In the genomic region with DNA sequence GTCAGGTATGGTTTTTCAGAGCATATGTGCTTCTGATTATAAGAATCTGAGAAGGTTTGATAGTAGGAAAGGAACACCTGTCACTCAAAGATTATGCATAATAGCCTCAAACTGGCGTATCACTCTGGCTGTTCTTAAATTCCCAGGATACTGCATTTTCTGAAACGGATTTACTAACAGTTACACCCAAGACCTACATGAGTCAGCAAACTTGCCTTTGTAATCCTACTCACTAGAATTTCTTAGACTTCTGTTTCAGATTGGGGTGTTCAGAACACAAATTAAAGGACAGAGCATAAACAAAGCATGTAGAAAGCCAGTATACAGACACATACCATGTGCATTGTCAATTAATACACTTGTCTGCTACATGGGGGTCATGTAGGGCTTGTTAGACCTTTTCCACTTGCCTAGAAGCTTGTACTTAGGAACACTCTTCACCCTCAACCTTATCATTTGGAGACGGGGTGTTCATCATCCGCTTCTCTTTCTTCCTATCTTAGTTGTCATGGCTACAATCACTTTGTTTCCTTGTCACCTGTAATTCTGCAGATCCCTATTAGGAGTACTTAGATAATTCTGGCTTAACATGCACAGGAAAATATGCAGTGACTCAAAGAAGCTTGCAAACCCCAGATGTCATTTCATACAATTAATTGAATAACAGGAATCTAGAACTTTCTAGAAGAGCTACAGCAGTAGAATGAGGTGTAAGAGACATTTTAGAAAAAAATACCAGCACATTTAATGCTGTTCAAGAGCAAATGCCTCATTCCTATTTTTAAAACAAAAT, we compare ENCODE assay signal across 16 cellular contexts.
DNase-seq lines count a peak whose midpoint lies in the region; ATAC-seq, FAIRE-seq and TF ChIP-seq lines count a peak whose summit lies in the region.
"Had no signal": no experiment of that assay in that cellular context is flagged by ENCODE, and none has a peak within 500 bp of the region (broad histone marks: within the 10 kb centered on the region; RNA-seq: fewer than 3 reads in every experiment).

No MANE protein-coding gene starts in this region.

- H3K4me3 ChIP-seq in AG10803 (ENCODE audit: low read length), result no peak overlapping the region
- no peak overlapping the region for H3K4me3 ChIP-seq in MM.1S (ENCODE audit: low read length)
- no peak overlapping the region for H3K4me3 ChIP-seq in astrocyte (ENCODE audit: insufficient read depth, low read depth, low read length)
- no peak overlapping the region for H3K4me3 ChIP-seq in HepG2 (replicated peaks in 1 of 3; ENCODE audit: insufficient read depth in 1 of 3, low read depth in 2 of 3, low read length in 3 of 3)
- H3K4me3 ChIP-seq: SK-N-MC had no signal

- no peaks in the 10 kb centered on the region for H3K9me3 Mint-ChIP-seq in astrocyte (ENCODE audit: unreplicated experiment)

- H3K27ac Mint-ChIP-seq in astrocyte (ENCODE audit: unreplicated experiment), result no peak overlapping the region
- H3K27ac Mint-ChIP-seq: CD14-positive monocyte had no signal

- H3K4me2 ChIP-seq in MM.1S (ENCODE audit: low read depth, low read length), result 0 out of 2 replicates have a peak overlapping the region, but pooled peaks have one; percentile 7
- no peak overlapping the region for H3K4me2 ChIP-seq in astrocyte (ENCODE audit: low read length)
- no peak overlapping the region for H3K4me2 ChIP-seq in HepG2 (ENCODE audit: low read depth, low read length)

- in situ Hi-C loops in HepG2 (cut with HindIII; ENCODE audit: extremely low pct_ligation_motif_present, low pct_unique_long_range_greater_than_20kb), result no loop called here

- no peak overlapping the region for H3K9ac ChIP-seq in MM.1S (ENCODE audit: low read length)
- no peak overlapping the region for H3K9ac ChIP-seq in astrocyte (ENCODE audit: low read length)
- no peak overlapping the region for H3K9ac ChIP-seq in HepG2 (ENCODE audit: insufficient read depth, low read depth, low read length)

- H3K27me3 ChIP-seq in MM.1S (replicated peaks; ENCODE audit: insufficient read depth, low read length), result no peaks in the 10 kb centered on the region
- no peaks in the 10 kb centered on the region for H3K27me3 ChIP-seq in astrocyte (ENCODE audit: insufficient read depth, low read length)
- H3K27me3 ChIP-seq in HepG2 (ENCODE audit: control insufficient read depth in 1 of 2, insufficient read depth in 2 of 2, low read length in 2 of 2), result peaks cover 0 to 5% of the 10 kb centered on the region in 2 experiments; a peak in 1 of 5 replicates

- TF ChIP-seq POLR2A in HepG2 (IDR thresholded peaks at IDR 0.05; ENCODE audit: insufficient read depth in 1 of 2, low read depth in 2 of 2, low read length in 2 of 2), result no peak

- DNase-seq in AG10803 (ENCODE audit: low read depth) (peak; percentile 27), MM.1S (no peak), astrocyte (ENCODE audit: low read depth) (peak; percentile 58), iris pigment epithelial cell (ENCODE audit: low read depth) (peak; percentile 62), HepG2 (ENCODE audit: low spot score) (no peak), NCI-H748 (lab: John Stamatoyannopoulos, UW; ENCODE audit: unreplicated experiment) (no peak), SKM-1 treated with dmso at 0.1 percent for 144 hours (lab: John Stamatoyannopoulos, UW; ENCODE audit: unreplicated experiment) (no peak)
- DNase-seq: AML-193, NCI-H1417 treated with DMSO at 0.1 percent for 48 hours, NCI-H2081, Right ventricle myocardium superior had no signal

- H3K79me2 ChIP-seq in MM.1S (ENCODE audit: low read length) (no peaks in the 10 kb centered on the region), astrocyte (ENCODE audit: insufficient read depth, low read length) (no peaks in the 10 kb centered on the region), HepG2 (ENCODE audit: insufficient read depth, low read length) (no peaks in the 10 kb centered on the region)

- FAIRE-seq in astrocyte (lab: Jason Lieb, UNC), result no peak
- no peak for FAIRE-seq in HepG2 (lab: Jason Lieb, UNC)
- FAIRE-seq: H54, RCC 7860 had no signal

- no peaks in the 10 kb centered on the region for H3K27me3 Mint-ChIP-seq in astrocyte (ENCODE audit: low read depth, unreplicated experiment)

- H3K9me3 ChIP-seq in MM.1S (replicated peaks; ENCODE audit: insufficient read depth, low read length) (no peaks in the 10 kb centered on the region), astrocyte (ENCODE audit: insufficient read depth, low read depth, low read length) (no peaks in the 10 kb centered on the region), HepG2 (ENCODE audit: low read length) (no peaks in the 10 kb centered on the region)

- intact Hi-C loops in HepG2 (cut with micrococcal nuclease; ENCODE audit: unreplicated experiment), result no loop called here

- H3K4me3 Mint-ChIP-seq in astrocyte (ENCODE audit: unreplicated experiment), result no peak overlapping the region
- H3K4me3 Mint-ChIP-seq: CD14-positive monocyte had no signal

- CTCF ChIA-PET in HepG2 (lab: Yijun Ruan, JAX; ENCODE audit: low intra/inter-chr PET ratio, low total read pairs), result no interaction called here

- no peaks in the 10 kb centered on the region for H3K4me1 ChIP-seq in MM.1S (ENCODE audit: low read length)
- peaks cover 9% of the 10 kb centered on the region for H3K4me1 ChIP-seq in astrocyte (ENCODE audit: insufficient read depth, low read length)
- no peaks in the 10 kb centered on the region for H3K4me1 ChIP-seq in HepG2 (ENCODE audit: insufficient read depth, low read length)

- H3K4me1 Mint-ChIP-seq in astrocyte (ENCODE audit: low read depth, unreplicated experiment), result peaks cover 8% of the 10 kb centered on the region
- H3K4me1 Mint-ChIP-seq: CD14-positive monocyte had no signal

- TF ChIP-seq RAD21 in HepG2 (CRISPR knock-in tag; IDR thresholded peaks at IDR 0.05), result no peak

- ATAC-seq in GM19035 (IDR thresholded peaks at IDR 0.05; ENCODE audit: unreplicated experiment) (no peak), HepG2 (no peak)

- no peaks in the 10 kb centered on the region for H3F3A ChIP-seq in MM.1S (ENCODE audit: insufficient read depth, low read length)

- TF ChIP-seq CTCF in AG10803 (conservative IDR thresholded peaks at IDR 0.05; ENCODE audit: low read length) (no peak), MM.1S (IDR thresholded peaks at IDR 0.05; ENCODE audit: low read length) (no peak), astrocyte (IDR thresholded peaks at IDR 0.05; ENCODE audit: insufficient read depth, low read depth, low read length) (no peak), HepG2 (CRISPR knock-in tag; IDR thresholded peaks at IDR 0.05) (no peak)

- H3K9me2 ChIP-seq in MM.1S (replicated peaks; ENCODE audit: insufficient read depth, low read length), result no peaks in the 10 kb centered on the region

- H4K20me1 ChIP-seq in MM.1S (ENCODE audit: insufficient read depth, low read length) (no peaks in the 10 kb centered on the region), astrocyte (ENCODE audit: insufficient read depth, low read length) (no peaks in the 10 kb centered on the region), HepG2 (ENCODE audit: insufficient read depth, low read length) (no peaks in the 10 kb centered on the region)

- WGBS in HepG2 (ENCODE audit: low lambda C conversion rate), result 9% methylated on average over 4 of the region's 4 CpGs

- H2AFZ ChIP-seq in MM.1S (ENCODE audit: low read length), result no peak overlapping the region
- no peak overlapping the region for H2AFZ ChIP-seq in astrocyte (ENCODE audit: low read depth, low read length)
- no peak overlapping the region for H2AFZ ChIP-seq in HepG2 (ENCODE audit: low read length)

- no TSS peak for BruUV-seq in HepG2 (replicated peaks; lab: Mats Ljungman, UMichigan)

- POLR2A ChIA-PET in HepG2 (lab: Yijun Ruan, JAX), result no interaction called here

- H3K36me3 Mint-ChIP-seq in astrocyte (ENCODE audit: low read depth, unreplicated experiment), result no peaks in the 10 kb centered on the region
- H3K36me3 Mint-ChIP-seq: CD14-positive monocyte had no signal

- H3K27ac ChIP-seq in MM.1S (ENCODE audit: low read length), result no peak overlapping the region
- no peak overlapping the region for H3K27ac ChIP-seq in astrocyte (ENCODE audit: low read depth, low read length)
- H3K27ac ChIP-seq in HepG2 (ENCODE audit: extremely low read length, insufficient read depth, low read length), result no peak overlapping the region
- H3K27ac ChIP-seq: SK-N-MC had no signal

- TF ChIP-seq EP300 in HepG2 (IDR thresholded peaks at IDR 0.05; ENCODE audit: low read depth in 2 of 2, low read length in 2 of 2), result no peak
- no peak for TF ChIP-seq EP300 in HepG2 (CRISPR knock-in tag; IDR thresholded peaks at IDR 0.05; ENCODE audit: borderline replicate concordance)

- H3K36me3 ChIP-seq in MM.1S (replicated peaks; ENCODE audit: insufficient read depth, low read length) (no peaks in the 10 kb centered on the region), astrocyte (ENCODE audit: insufficient read depth, low read length) (no peaks in the 10 kb centered on the region), HepG2 (replicated peaks in 1 of 2; ENCODE audit: control insufficient read depth in 1 of 2, insufficient read depth in 2 of 2, low read length in 2 of 2) (no peaks in the 10 kb centered on the region)

TF ChIP-seq in HepG2, 621 proteins besides CTCF, POLR2A, EP300 and RAD21:
- TF ChIP-seq NFKBIZ (CRISPR knock-in tag; IDR thresholded peaks at IDR 0.05), result no peak
- no peak for TF ChIP-seq AGO2 (optimal IDR thresholded peaks at IDR 0.05; ENCODE audit: low read depth, low read length)
- no peak for TF ChIP-seq ZNF75D (CRISPR knock-in tag; IDR thresholded peaks at IDR 0.05; ENCODE audit: borderline replicate concordance)
- TF ChIP-seq, protein P1, sequence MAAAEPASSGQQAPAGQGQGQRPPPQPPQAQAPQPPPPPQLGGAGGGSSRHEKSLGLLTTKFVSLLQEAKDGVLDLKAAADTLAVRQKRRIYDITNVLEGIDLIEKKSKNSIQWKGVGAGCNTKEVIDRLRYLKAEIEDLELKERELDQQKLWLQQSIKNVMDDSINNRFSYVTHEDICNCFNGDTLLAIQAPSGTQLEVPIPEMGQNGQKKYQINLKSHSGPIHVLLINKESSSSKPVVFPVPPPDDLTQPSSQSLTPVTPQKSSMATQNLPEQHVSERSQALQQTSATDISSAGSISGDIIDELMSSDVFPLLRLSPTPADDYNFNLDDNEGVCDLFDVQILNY (CRISPR knock-in tag; conservative IDR thresholded peaks at IDR 0.05), result no peak
- no peak for TF ChIP-seq TCF12 (IDR thresholded peaks at IDR 0.05)
- TF ChIP-seq TCF12 (CRISPR knock-in tag; IDR thresholded peaks at IDR 0.05), result no peak
- no peak for TF ChIP-seq SRSF9 (IDR thresholded peaks at IDR 0.05; ENCODE audit: borderline replicate concordance, insufficient read depth, low read depth, low read length, poor library complexity, severe bottlenecking)
- no peak for TF ChIP-seq ZFP82 (CRISPR knock-in tag; IDR thresholded peaks at IDR 0.05; ENCODE audit: borderline replicate concordance)
- no peak for TF ChIP-seq ZNF562 (CRISPR knock-in tag; IDR thresholded peaks at IDR 0.05; ENCODE audit: borderline replicate concordance)

Comparison
In these comparisons a context has a peak if more than half of its experiments do, and no peak if none do; other contexts are left out.
1. DNase-seq: peak in AG10803 (single experiment), astrocyte (single experiment) and iris pigment epithelial cell (single experiment); none in MM.1S (single experiment), HepG2 (single experiment), NCI-H748 (single experiment) and SKM-1 treated with dmso at 0.1 percent for 144 hours (single experiment).